Comparison of ENCODE assay signal across 29 cellular contexts in genomic region chr7:7276151-7276550, GRCh38.
DNase-seq lines count a peak whose midpoint lies in the region; ATAC-seq, FAIRE-seq and TF ChIP-seq lines count a peak whose summit lies in the region.
"Had no signal": no experiment of that assay in that cellular context is flagged by ENCODE, and none has a peak within 500 bp of the region (broad histone marks: within the 10 kb centered on the region; RNA-seq: fewer than 3 reads in every experiment).

No MANE protein-coding gene starts in this region.

- TF ChIP-seq CTCF in stomach (IDR thresholded peaks at IDR 0.05), result no peak

- peak; percentile 36 for FAIRE-seq in GM12892 (lab: Jason Lieb, UNC)
- FAIRE-seq: H1 had no signal

- H3K9me3 ChIP-seq in esophagus (ENCODE audit: control insufficient read depth in 2 of 2, insufficient read depth in 1 of 2, low read depth in 1 of 2, low read length in 1 of 2) (no peaks in the 10 kb centered on the region), stomach (no peaks in the 10 kb centered on the region)
- H3K9me3 ChIP-seq: gastrocnemius medialis, thoracic aorta had no signal

- H3K36me3 ChIP-seq in esophagus (ENCODE audit: control insufficient read depth in 2 of 2, insufficient read depth in 2 of 2, low read length in 1 of 2), result peaks cover 0 to 2% of the 10 kb centered on the region in 2 donors
- no peaks in the 10 kb centered on the region for H3K36me3 ChIP-seq in stomach
- H3K36me3 ChIP-seq: brain microvascular endothelial cell, gastrocnemius medialis, thoracic aorta had no signal

- H3K27me3 ChIP-seq in esophagus (ENCODE audit: control insufficient read depth in 1 of 2, insufficient read depth in 2 of 2, low read length in 2 of 2) (no peaks in the 10 kb centered on the region), stomach (no peaks in the 10 kb centered on the region)
- H3K27me3 ChIP-seq: brain microvascular endothelial cell, gastrocnemius medialis had no signal

- DNase-seq in GM12892 (ENCODE audit: insufficient read length) (no peak), NCI-H446 (lab: John Stamatoyannopoulos, UW) (peak; percentile 80 to 96), renal cortical epithelial cell (ENCODE audit: low read depth) (peak; percentile 81), NCI-H345 (lab: John Stamatoyannopoulos, UW) (no peak), stomach (no peak)
- DNase-seq: activated CD4-positive, alpha-beta T cell treated with anti-CD3 and anti-CD28 coated beads for 4 hours; activated CD8-positive, alpha-beta memory T cell treated with anti-CD3 and anti-CD28 coated beads for 24 hours; activated gamma-delta T cell; activated T-cell treated with anti-CD3 and anti-CD28 coated beads, Interleukin-2, amount 50 U/mL, for 1 hour; brain microvascular endothelial cell; CD4-positive, CD25-positive, alpha-beta regulatory T cell; effector memory CD4-positive, alpha-beta T cell; erythroblast; gastrocnemius medialis; GF-D8; left ventricle myocardium superior; MV-4-11; naive thymus-derived CD8-positive, alpha-beta T cell; NCI-H187 treated with DMSO at 0.1 percent for 48 hours; right cardiac atrium; stimulated activated CD4-positive, alpha-beta T cell treated with anti-CD3 and anti-CD28 coated beads, Interleukin-4, amount 100 ng/mL, for 24 hours; stimulated activated naive CD4-positive, alpha-beta T cell; T-helper 2 cell had no signal

- no peak for ATAC-seq in GM18517 (IDR thresholded peaks at IDR 0.05; ENCODE audit: unreplicated experiment)
- ATAC-seq: gastrocnemius medialis; left ventricle myocardium superior; naive thymus-derived CD8-positive, alpha-beta T cell; right cardiac atrium had no signal

- peak overlapping the region; percentile 1 to 3 for H3K27ac ChIP-seq in esophagus (ENCODE audit: low read depth in 2 of 2, low read length in 1 of 2)
- H3K27ac ChIP-seq in stomach, result no peak overlapping the region
- H3K27ac ChIP-seq: brain microvascular endothelial cell, gastrocnemius medialis, KMS-11, RWPE1, thoracic aorta had no signal

- TF ChIP-seq POLR2A in GM12892 (IDR thresholded peaks at IDR 0.05; ENCODE audit: low read depth, low read length) (no peak), stomach (IDR thresholded peaks at IDR 0.05) (no peak)

- intact Hi-C loops in stomach (cut with DNase I; ENCODE audit: low total_unique reads), result no loop called here

- TF ChIP-seq EP300 in stomach (IDR thresholded peaks at IDR 0.05), result no peak

- no peak overlapping the region for H3K4me3 ChIP-seq in esophagus (ENCODE audit: low read depth in 1 of 2, low read length in 2 of 2)
- H3K4me3 ChIP-seq in stomach, result no peak overlapping the region
- H3K4me3 ChIP-seq: gastrocnemius medialis, thoracic aorta had no signal

- H3K4me1 ChIP-seq in esophagus (ENCODE audit: control insufficient read depth in 2 of 2, insufficient read depth in 2 of 2, low read length in 1 of 2), result no peaks in the 10 kb centered on the region
- H3K4me1 ChIP-seq in stomach, result no peaks in the 10 kb centered on the region
- H3K4me1 ChIP-seq: gastrocnemius medialis had no signal

- 36 to 57% methylated on average over 3 of the region's 3 CpGs for WGBS in esophagus, 2 donors
- WGBS in stomach, 5 donors, result 61 to 80% (median 74%) methylated on average over 3 of the region's 3 CpGs

Comparison
In these comparisons a context has a peak if more than half of its experiments do, and no peak if none do; other contexts are left out.
1. DNase-seq: peak in NCI-H446 (2 of 2) and renal cortical epithelial cell (single experiment); none in GM12892 (single experiment), NCI-H345 (single experiment) and stomach (single experiment).
2. H3K27ac ChIP-seq: peak in esophagus (2 of 2); none in stomach (0 of 5).